ENCODE assay signal across 28 cellular contexts in genomic region chr16:59849716-59850115, GRCh38.
"Had no signal": no experiment of that assay in that cellular context is flagged by ENCODE, and none has a peak within 500 bp of the region (broad histone marks: within the 10 kb centered on the region; RNA-seq: fewer than 3 reads in every experiment).

No MANE protein-coding gene starts in this region.

- H3K27ac ChIP-seq: adrenal gland, body of pancreas, coronary artery, dorsolateral prefrontal cortex, heart left ventricle, parathyroid adenoma, psoas muscle, stomach, thyroid gland, upper lobe of left lung had no signal

- DNase-seq: activated B cell treated with CpG ODN at 0.5 μM for 24 hours; activated CD4-positive, alpha-beta T cell treated with anti-CD3 and anti-CD28 coated beads, Interleukin-2, amount 50 U/mL, for 4 hours; activated effector memory CD4-positive, alpha-beta T cell treated with Interleukin-2 at 50 U/mL for 16 hours; activated naive CD4-positive, alpha-beta T cell treated with Interleukin-2 at 50 U/mL for 16 hours; activated naive CD8-positive, alpha-beta T cell treated with anti-CD3 and anti-CD28 coated beads for 36 hours; adrenal gland; aorta; body of pancreas; dorsolateral prefrontal cortex; effector memory CD4-positive, alpha-beta T cell; erythroblast; heart left ventricle; hypothalamus; immature natural killer cell; midbrain; naive thymus-derived CD8-positive, alpha-beta T cell; occipital lobe; psoas muscle; stimulated activated CD4-positive, alpha-beta T cell treated with anti-CD3 and anti-CD28 coated beads, Interleukin-2, amount 100 ng/mL, for 24 hours; stimulated activated naive B cell treated with anti-CD40 and anti-IgM and Interleukin-4, amounts not matched to agents 10 μg/mL and 1 μg/mL and 100 μg/mL, for 72 hours; stomach; T-helper 2 cell; thyroid gland; upper lobe of left lung had no signal

- H3K27ac Mint-ChIP-seq: activated B cell treated with CpG ODN at 0.5 μM for 24 hours; activated naive CD8-positive, alpha-beta T cell treated with anti-CD3 and anti-CD28 coated beads for 36 hours; immature natural killer cell; naive thymus-derived CD8-positive, alpha-beta T cell; stimulated activated naive B cell treated with anti-CD40 and anti-IgM and Interleukin-4, amounts not matched to agents 10 μg/mL and 1 μg/mL and 100 μg/mL, for 72 hours had no signal

- H3K4me2 ChIP-seq: smooth muscle cell had no signal

- H3K9me3 Mint-ChIP-seq: neural crest cell had no signal

- H3K36me3 ChIP-seq: adrenal gland, heart left ventricle, stomach, thyroid gland, upper lobe of left lung had no signal

- H3K4me1 ChIP-seq: adrenal gland, body of pancreas, parathyroid adenoma, psoas muscle, thyroid gland, upper lobe of left lung had no signal

- H2AFZ ChIP-seq: parathyroid adenoma had no signal

- H3K4me1 Mint-ChIP-seq: activated B cell treated with CpG ODN at 0.5 μM for 24 hours; activated naive CD8-positive, alpha-beta T cell treated with anti-CD3 and anti-CD28 coated beads for 36 hours; immature natural killer cell; naive thymus-derived CD8-positive, alpha-beta T cell; neural crest cell; stimulated activated naive B cell treated with anti-CD40 and anti-IgM and Interleukin-4, amounts not matched to agents 10 μg/mL and 1 μg/mL and 100 μg/mL, for 72 hours had no signal

- H3K27me3 Mint-ChIP-seq: activated B cell treated with CpG ODN at 0.5 μM for 24 hours; activated naive CD8-positive, alpha-beta T cell treated with anti-CD3 and anti-CD28 coated beads for 36 hours; naive thymus-derived CD8-positive, alpha-beta T cell; stimulated activated naive B cell treated with anti-CD40 and anti-IgM and Interleukin-4, amounts not matched to agents 10 μg/mL and 1 μg/mL and 100 μg/mL, for 72 hours had no signal

- H3K9ac ChIP-seq: parathyroid adenoma had no signal

- H3K79me2 ChIP-seq: parathyroid adenoma had no signal

- H3K4me3 Mint-ChIP-seq: activated B cell treated with CpG ODN at 0.5 μM for 24 hours; activated naive CD8-positive, alpha-beta T cell treated with anti-CD3 and anti-CD28 coated beads for 36 hours; immature natural killer cell; naive thymus-derived CD8-positive, alpha-beta T cell; neural crest cell; stimulated activated naive B cell treated with anti-CD40 and anti-IgM and Interleukin-4, amounts not matched to agents 10 μg/mL and 1 μg/mL and 100 μg/mL, for 72 hours had no signal

- ATAC-seq: body of pancreas; heart left ventricle; naive thymus-derived CD8-positive, alpha-beta T cell; psoas muscle; stimulated activated naive B cell treated with anti-CD40 and anti-IgM and Interleukin-4, amounts not matched to agents 10 μg/mL and 1 μg/mL and 100 μg/mL, for 72 hours had no signal

- H3K9me3 ChIP-seq: adrenal gland, body of pancreas, heart left ventricle, psoas muscle, thyroid gland, upper lobe of left lung had no signal

- H3K27me3 ChIP-seq: adrenal gland, body of pancreas, heart left ventricle, stomach, thyroid gland, upper lobe of left lung had no signal

- H3K36me3 Mint-ChIP-seq: activated naive CD8-positive, alpha-beta T cell treated with anti-CD3 and anti-CD28 coated beads for 36 hours; immature natural killer cell; naive thymus-derived CD8-positive, alpha-beta T cell; stimulated activated naive B cell treated with anti-CD40 and anti-IgM and Interleukin-4, amounts not matched to agents 10 μg/mL and 1 μg/mL and 100 μg/mL, for 72 hours had no signal

- H3K4me3 ChIP-seq: adrenal gland, body of pancreas, coronary artery, dorsolateral prefrontal cortex, heart left ventricle, psoas muscle, smooth muscle cell, stomach, thyroid gland, upper lobe of left lung had no signal
